In genomic region chr20:48921883-48922867, GRCh38 we compare ENCODE assay signal across 1 cellular context.
A peak's percentile ranks its signal among the peaks of the same experiment; 100 is the strongest.
TF ChIP-seq lines count a peak whose summit lies in the region.

No MANE protein-coding gene starts in this region.

TF ChIP-seq in HEK293, 187 proteins besides CTCF, POLR2A, EP300 and RAD21 (continued from another document):
- TF ChIP-seq ZNF610 (tag by site-specific recombination; IDR thresholded peaks at IDR 0.05; ENCODE audit: borderline replicate concordance) = no peak
- no peak for TF ChIP-seq ZNF362 (tag by site-specific recombination; IDR thresholded peaks at IDR 0.05)
- no peak for TF ChIP-seq TSHZ1 (tag by site-specific recombination; IDR thresholded peaks at IDR 0.05; ENCODE audit: borderline replicate concordance)
- TF ChIP-seq ZBTB8A (tag by site-specific recombination; IDR thresholded peaks at IDR 0.05) = no peak
- TF ChIP-seq ZBTB48 (tag by site-specific recombination; IDR thresholded peaks at IDR 0.05) = peak; percentile 53; the same call in 1 of the 2 replicates
- TF ChIP-seq, protein P1, sequence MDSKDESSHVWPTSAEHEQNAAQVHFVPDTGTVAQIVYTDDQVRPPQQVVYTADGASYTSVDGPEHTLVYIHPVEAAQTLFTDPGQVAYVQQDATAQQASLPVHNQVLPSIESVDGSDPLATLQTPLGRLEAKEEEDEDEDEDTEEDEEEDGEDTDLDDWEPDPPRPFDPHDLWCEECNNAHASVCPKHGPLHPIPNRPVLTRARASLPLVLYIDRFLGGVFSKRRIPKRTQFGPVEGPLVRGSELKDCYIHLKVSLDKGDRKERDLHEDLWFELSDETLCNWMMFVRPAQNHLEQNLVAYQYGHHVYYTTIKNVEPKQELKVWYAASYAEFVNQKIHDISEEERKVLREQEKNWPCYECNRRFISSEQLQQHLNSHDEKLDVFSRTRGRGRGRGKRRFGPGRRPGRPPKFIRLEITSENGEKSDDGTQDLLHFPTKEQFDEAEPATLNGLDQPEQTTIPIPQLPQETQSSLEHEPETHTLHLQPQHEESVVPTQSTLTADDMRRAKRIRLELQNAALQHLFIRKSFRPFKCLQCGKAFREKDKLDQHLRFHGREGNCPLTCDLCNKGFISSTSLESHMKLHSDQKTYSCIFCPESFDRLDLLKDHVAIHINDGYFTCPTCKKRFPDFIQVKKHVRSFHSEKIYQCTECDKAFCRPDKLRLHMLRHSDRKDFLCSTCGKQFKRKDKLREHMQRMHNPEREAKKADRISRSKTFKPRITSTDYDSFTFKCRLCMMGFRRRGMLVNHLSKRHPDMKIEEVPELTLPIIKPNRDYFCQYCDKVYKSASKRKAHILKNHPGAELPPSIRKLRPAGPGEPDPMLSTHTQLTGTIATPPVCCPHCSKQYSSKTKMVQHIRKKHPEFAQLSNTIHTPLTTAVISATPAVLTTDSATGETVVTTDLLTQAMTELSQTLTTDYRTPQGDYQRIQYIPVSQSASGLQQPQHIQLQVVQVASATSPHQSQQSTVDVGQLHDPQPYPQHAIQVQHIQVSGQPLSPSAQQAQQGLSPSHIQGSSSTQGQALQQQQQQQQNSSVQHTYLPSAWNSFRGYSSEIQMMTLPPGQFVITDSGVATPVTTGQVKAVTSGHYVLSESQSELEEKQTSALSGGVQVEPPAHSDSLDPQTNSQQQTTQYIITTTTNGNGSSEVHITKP (tag by site-specific recombination; IDR thresholded peaks at IDR 0.05) = peak; percentile 90
- 0 out of 2 replicates have a peak, but pooled peaks have one; percentile 76 for TF ChIP-seq ZSCAN30 (tag by site-specific recombination; IDR thresholded peaks at IDR 0.05)
- TF ChIP-seq ZNF776 (tag by site-specific recombination; IDR thresholded peaks at IDR 0.05; ENCODE audit: borderline replicate concordance) = no peak
- no peak for TF ChIP-seq ZNF146 (tag by site-specific recombination; IDR thresholded peaks at IDR 0.05)
- TF ChIP-seq ZNF645 (tag by site-specific recombination; IDR thresholded peaks at IDR 0.05) = no peak
- TF ChIP-seq OSR2 (tag by site-specific recombination; IDR thresholded peaks at IDR 0.05) = no peak
- TF ChIP-seq, protein P2, sequence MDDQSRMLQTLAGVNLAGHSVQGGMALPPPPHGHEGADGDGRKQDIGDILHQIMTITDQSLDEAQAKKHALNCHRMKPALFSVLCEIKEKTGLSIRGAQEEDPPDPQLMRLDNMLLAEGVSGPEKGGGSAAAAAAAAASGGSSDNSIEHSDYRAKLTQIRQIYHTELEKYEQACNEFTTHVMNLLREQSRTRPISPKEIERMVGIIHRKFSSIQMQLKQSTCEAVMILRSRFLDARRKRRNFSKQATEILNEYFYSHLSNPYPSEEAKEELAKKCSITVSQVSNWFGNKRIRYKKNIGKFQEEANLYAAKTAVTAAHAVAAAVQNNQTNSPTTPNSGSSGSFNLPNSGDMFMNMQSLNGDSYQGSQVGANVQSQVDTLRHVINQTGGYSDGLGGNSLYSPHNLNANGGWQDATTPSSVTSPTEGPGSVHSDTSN (CRISPR knock-in tag; IDR thresholded peaks at IDR 0.05) = 0 out of 2 replicates have a peak, but pooled peaks have one; percentile 6
